In genomic region chr2:168323456-168324058, GRCh38 we compare ENCODE assay signal across 29 cellular contexts.
DNase-seq lines count a peak whose midpoint lies in the region; ATAC-seq and TF ChIP-seq lines count a peak whose summit lies in the region.
"Had no signal": no experiment of that assay in that cellular context is flagged by ENCODE, and none has a peak within 500 bp of the region (broad histone marks: within the 10 kb centered on the region; RNA-seq: fewer than 3 reads in every experiment).

No MANE protein-coding gene starts in this region.

- H3K27me3 ChIP-seq in A673 (replicated peaks; ENCODE audit: insufficient read depth, low read depth, low read length, poor library complexity) (no peaks in the 10 kb centered on the region), OCI-LY3 (ENCODE audit: low read depth, low read length) (peaks cover 25% of the 10 kb centered on the region)
- H3K27me3 ChIP-seq: body of pancreas, hepatocyte, ovary, vagina had no signal

- no peaks in the 10 kb centered on the region for H3K4me1 ChIP-seq in A673 (ENCODE audit: insufficient read depth, low read length, poor library complexity, severe bottlenecking)
- peaks cover 20% of the 10 kb centered on the region for H3K4me1 ChIP-seq in OCI-LY3 (ENCODE audit: low read length)
- H3K4me1 ChIP-seq: body of pancreas, vagina had no signal

- peak overlapping the region; percentile 28 for H3K4me2 ChIP-seq in OCI-LY3 (ENCODE audit: low read length)
- H3K4me2 ChIP-seq: hepatocyte had no signal

- H4K20me1 ChIP-seq in OCI-LY3 (ENCODE audit: insufficient read depth, low read length) = no peaks in the 10 kb centered on the region

- no peaks in the 10 kb centered on the region for H3K79me2 ChIP-seq in OCI-LY3 (ENCODE audit: low read length)
- H3K79me2 ChIP-seq: hepatocyte had no signal

- no peak overlapping the region for H3K9ac ChIP-seq in OCI-LY3 (ENCODE audit: low read length)

- TF ChIP-seq CTCF in A673 (conservative IDR thresholded peaks at IDR 0.05; ENCODE audit: low read depth, low read length) (no peak), OCI-LY3 (IDR thresholded peaks at IDR 0.05; ENCODE audit: low read depth, low read length) (no peak)

- H3K36me3 ChIP-seq in A673 (ENCODE audit: insufficient read depth, low read length, poor library complexity, severe bottlenecking) (no peaks in the 10 kb centered on the region), OCI-LY3 (replicated peaks; ENCODE audit: low read depth, low read length) (no peaks in the 10 kb centered on the region)
- H3K36me3 ChIP-seq: ovary, thoracic aorta, vagina had no signal

- H3K9me3 ChIP-seq in A673 (ENCODE audit: low read depth, low read length, poor library complexity, severe bottlenecking) (no peaks in the 10 kb centered on the region), OCI-LY3 (ENCODE audit: insufficient read depth, low read length) (no peaks in the 10 kb centered on the region)
- H3K9me3 ChIP-seq: body of pancreas, ovary, thoracic aorta, vagina had no signal

- no peak for ATAC-seq in GM21576 (IDR thresholded peaks at IDR 0.05; ENCODE audit: unreplicated experiment)
- ATAC-seq: activated naive CD8-positive, alpha-beta T cell treated with anti-CD3 and anti-CD28 coated beads, Interleukin-2, amount 50 U/mL, for 24 hours; body of pancreas; K562; T-helper 17 cell had no signal

- no peak overlapping the region for H3K27ac ChIP-seq in A673 (ENCODE audit: low read depth, low read length, poor library complexity, severe bottlenecking)
- no peak overlapping the region for H3K27ac ChIP-seq in OCI-LY3 (ENCODE audit: low read length)
- H3K27ac ChIP-seq: body of pancreas, hepatocyte, ovary, RWPE1, SK-N-MC, thoracic aorta, vagina had no signal

- no TSS peak for BruUV-seq in A673 (replicated peaks; lab: Mats Ljungman, UMichigan)

- intact Hi-C loops in A673 (cut with micrococcal nuclease; ENCODE audit: unreplicated experiment) = no loop called here

- DNase-seq in A673 (ENCODE audit: low spot score) (peak; percentile 44), Daoy (ENCODE audit: low read depth) (peak; percentile 7), left kidney (ENCODE audit: low read depth, low spot score) (peak; percentile 76), cerebellum (ENCODE audit: low spot score) (no peak)
- no peak for DNase-seq in stimulated activated CD4-positive, alpha-beta T cell treated with anti-CD3 and anti-CD28 coated beads, Interleukin-2, amount 100 ng/mL, for 24 hours
- DNase-seq: activated CD4-positive, alpha-beta T cell treated with anti-CD3 and anti-CD28 coated beads, Interleukin-2, amount 10 ng/mL, durations not matched to agents 7 days and 5 days; activated CD8-positive, alpha-beta memory T cell treated with anti-CD3 and anti-CD28 coated beads, Interleukin-2, amount 50 U/mL, for 4 hours; activated gamma-delta T cell; activated naive CD8-positive, alpha-beta T cell treated with anti-CD3 and anti-CD28 coated beads, Interleukin-2, amount 50 U/mL, for 24 hours; body of pancreas; effector CD8-positive, alpha-beta T cell; erythroblast; foreskin melanocyte; immature natural killer cell; midbrain; NCI-H1105 treated with DMSO at 0.1 percent for 48 hours; NCI-H774; ovary; stimulated activated CD4-positive, alpha-beta T cell treated with anti-CD3 and anti-CD28 coated beads, Interleukin-4, amount 100 ng/mL, for 4 hours; stimulated activated naive CD4-positive, alpha-beta T cell treated with Interleukin-2 at 50 U/mL for 16 hours; T-helper 17 cell had no signal

- no peak overlapping the region for H3K4me3 ChIP-seq in A673 (ENCODE audit: low read depth, low read length, poor library complexity, severe bottlenecking)
- H3K4me3 ChIP-seq in OCI-LY3 (ENCODE audit: low read length) = no peak overlapping the region
- H3K4me3 ChIP-seq: body of pancreas, hepatocyte, K562, ovary, SK-N-MC, thoracic aorta, vagina had no signal

- no peak overlapping the region for H2AFZ ChIP-seq in OCI-LY3 (ENCODE audit: low read depth, low read length)
- H2AFZ ChIP-seq: hepatocyte had no signal

- CTCF ChIA-PET in A673 (lab: Charles Lee) = no interaction called here

- POLR2A ChIA-PET in A673 (lab: Charles Lee; ENCODE audit: low non-redundant PET) = no interaction called here

Comparison
In these comparisons a context has a peak if more than half of its experiments do, and no peak if none do; other contexts are left out.
1. DNase-seq: peak in A673 (single experiment), Daoy (single experiment) and left kidney (single experiment); none in cerebellum (single experiment) and stimulated activated CD4-positive, alpha-beta T cell treated with anti-CD3 and anti-CD28 coated beads, Interleukin-2, amount 100 ng/mL, for 24 hours (0 of 2).